ENCODE assay signal across 7 cellular contexts in the genomic region with DNA sequence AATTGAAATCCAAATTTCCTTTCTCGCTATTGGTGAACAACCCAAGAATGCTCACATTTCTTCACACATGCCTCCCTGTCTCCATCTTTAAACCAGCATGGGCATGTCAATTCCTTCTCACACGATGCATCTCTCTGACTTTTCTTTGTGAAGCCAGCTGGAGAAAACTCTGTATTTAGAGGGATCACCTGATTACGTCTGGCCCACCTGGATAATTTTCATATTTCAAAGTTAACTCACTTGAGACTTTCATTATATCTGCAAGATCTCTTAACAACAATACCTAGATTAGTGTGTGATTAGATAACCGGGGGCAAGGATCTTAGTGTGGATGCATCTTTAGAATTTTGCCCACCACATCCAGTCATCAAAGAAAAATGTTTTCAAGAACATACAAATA.
"Had no signal": no experiment of that assay in that cellular context is flagged by ENCODE, and none has a peak within 500 bp of the region (broad histone marks: within the 10 kb centered on the region; RNA-seq: fewer than 3 reads in every experiment).

No MANE protein-coding gene starts in this region.

- DNase-seq: IMR-90, KBM-7, KG1 had no signal

- H3K36me3 Mint-ChIP-seq: IgD-negative memory B cell had no signal

- H3K27ac ChIP-seq: HL-60 had no signal

- H3K27me3 Mint-ChIP-seq: IgD-negative memory B cell had no signal

- H3K4me3 Mint-ChIP-seq: IgD-negative memory B cell had no signal

- H3K27ac Mint-ChIP-seq: IgD-negative memory B cell had no signal

- FAIRE-seq: HepG2, HTR-8/SVneo had no signal

- H3K4me1 Mint-ChIP-seq: IgD-negative memory B cell had no signal

- ATAC-seq: HepG2 had no signal
